Comparison of ENCODE assay signal across 9 cellular contexts in genomic region chr11:48018561-48019229, GRCh38. TPM values are rescaled to one million over a fixed set of nuclear protein-coding genes. Genes with fewer than 3 reads are reported as not detected.
DNase-seq lines count a peak whose midpoint lies in the region; ATAC-seq and TF ChIP-seq lines count a peak whose summit lies in the region.
"Had no signal": no experiment of that assay in that cellular context is flagged by ENCODE, and none has a peak within 500 bp of the region (broad histone marks: within the 10 kb centered on the region; RNA-seq: fewer than 3 reads in every experiment).

No MANE protein-coding gene starts in this region.

- peaks cover 71% of the 10 kb centered on the region for H3K4me1 Mint-ChIP-seq in CD8-positive, alpha-beta T cell (ENCODE audit: low read depth)
- H3K4me1 Mint-ChIP-seq in brain, result peaks cover 73% of the 10 kb centered on the region
- peaks cover 71 to 76% of the 10 kb centered on the region in 2 donors for H3K4me1 Mint-ChIP-seq in natural killer cell treated with Interleukin-12 subunit alpha and Interleukin-12 subunit beta and Interleukin-15 and Interleukin-18, amount 100 ng/mL, for 72 hours (ENCODE audit: low read depth in 2 of 2)

- peaks cover 7% of the 10 kb centered on the region; the same call in 1 of the 2 replicates for H4K20me1 ChIP-seq in Karpas-422 (ENCODE audit: insufficient read depth, low read depth, low read length)

- H3K27ac ChIP-seq in CD8-positive, alpha-beta T cell (ENCODE audit: low read depth, low read length), result no peak overlapping the region
- H3K27ac ChIP-seq in Karpas-422 (ENCODE audit: low read length), result peak overlapping the region; percentile 99

- peaks cover 75% of the 10 kb centered on the region for H3K79me2 ChIP-seq in Karpas-422 (ENCODE audit: low read length)

- H3K9me2 ChIP-seq in Karpas-422 (replicated peaks; ENCODE audit: insufficient read depth, low read length), result no peaks in the 10 kb centered on the region

- DNase-seq in CD8-positive, alpha-beta T cell, result no peak
- DNase-seq in Karpas-422 (peak; percentile 87), LoVo (ENCODE audit: low spot score) (no peak), NCI-H1694 treated with DMSO at 0.1 percent for 48 hours (lab: John Stamatoyannopoulos, UW) (no peak)
- DNase-seq in natural killer cell treated with Interleukin-12 subunit alpha and Interleukin-12 subunit beta and Interleukin-15 and Interleukin-18, amount 100 ng/mL, for 72 hours (ENCODE audit: low spot score), result no peak
- DNase-seq: NCI-H226 had no signal

- POLR2A ChIA-PET in CD8-positive, alpha-beta T cell (lab: Charles Lee), result interaction anchor here (0.6 to 1.6 kb wide), 8 partner anchors 9 to 38 kb away, joined by 3 to 6 read pairs (median 4); no protein-coding TSS in a partner anchor

- H3K27ac Mint-ChIP-seq in CD8-positive, alpha-beta T cell, result peak overlapping the region; percentile 80
- peak overlapping the region; percentile 91 to 99 (median 94) for H3K27ac Mint-ChIP-seq in brain
- peak overlapping the region; percentile 100 for H3K27ac Mint-ChIP-seq in natural killer cell treated with Interleukin-12 subunit alpha and Interleukin-12 subunit beta and Interleukin-15 and Interleukin-18, amount 100 ng/mL, for 72 hours

- no peaks in the 10 kb centered on the region for H3K9me3 ChIP-seq in CD8-positive, alpha-beta T cell (ENCODE audit: low read length)
- no peaks in the 10 kb centered on the region for H3K9me3 ChIP-seq in Karpas-422 (ENCODE audit: low read length)

- H3K4me1 ChIP-seq in CD8-positive, alpha-beta T cell (ENCODE audit: insufficient read depth, low read length), result peaks cover 65% of the 10 kb centered on the region
- peaks cover 99% of the 10 kb centered on the region for H3K4me1 ChIP-seq in Karpas-422 (ENCODE audit: low read length)

- H3K4me3 ChIP-seq in CD8-positive, alpha-beta T cell (ENCODE audit: low read depth, low read length), result no peak overlapping the region
- peak overlapping the region; percentile 62 for H3K4me3 ChIP-seq in Karpas-422 (ENCODE audit: low read length)

- H3K4me2 ChIP-seq in Karpas-422 (ENCODE audit: low read depth, low read length, poor library complexity, severe bottlenecking), result peak overlapping the region; percentile 75

- peak overlapping the region; percentile 32 for H3K4me3 Mint-ChIP-seq in CD8-positive, alpha-beta T cell
- peak overlapping the region; percentile 47 to 77 (median 74) for H3K4me3 Mint-ChIP-seq in brain
- peak overlapping the region; percentile 75 for H3K4me3 Mint-ChIP-seq in natural killer cell treated with Interleukin-12 subunit alpha and Interleukin-12 subunit beta and Interleukin-15 and Interleukin-18, amount 100 ng/mL, for 72 hours

- H3K36me3 ChIP-seq in CD8-positive, alpha-beta T cell (ENCODE audit: insufficient read depth, low read length), result no peaks in the 10 kb centered on the region
- H3K36me3 ChIP-seq in Karpas-422 (ENCODE audit: insufficient read depth, low read length), result 0 out of 2 replicates have a peak, but pooled peaks cover 2% of the 10 kb centered on the region

- peak overlapping the region; percentile 71 for H3K9ac ChIP-seq in Karpas-422 (ENCODE audit: low read length)

- no peaks in the 10 kb centered on the region for H3K27me3 ChIP-seq in CD8-positive, alpha-beta T cell (ENCODE audit: insufficient read depth, low read length)
- no peaks in the 10 kb centered on the region for H3K27me3 ChIP-seq in Karpas-422 (ENCODE audit: low read length)

- CTCF ChIA-PET in CD8-positive, alpha-beta T cell (lab: Charles Lee), result interaction anchor here (1.1 to 2.3 kb wide), 5 partner anchors 9 to 84 kb away, joined by 3 to 12 read pairs (median 6); no protein-coding TSS in a partner anchor

- TF ChIP-seq CTCF in CD8-positive, alpha-beta T cell (IDR thresholded peaks at IDR 0.05), result no peak
- TF ChIP-seq CTCF in brain (conservative IDR thresholded peaks at IDR 0.05), result no peak

- no peaks in the 10 kb centered on the region for H3K9me3 Mint-ChIP-seq in CD8-positive, alpha-beta T cell
- H3K9me3 Mint-ChIP-seq in brain, result no peaks in the 10 kb centered on the region
- no peaks in the 10 kb centered on the region for H3K9me3 Mint-ChIP-seq in natural killer cell treated with Interleukin-12 subunit alpha and Interleukin-12 subunit beta and Interleukin-15 and Interleukin-18, amount 100 ng/mL, for 72 hours

- no peaks in the 10 kb centered on the region for H3K27me3 Mint-ChIP-seq in CD8-positive, alpha-beta T cell (ENCODE audit: low read depth)
- no peaks in the 10 kb centered on the region for H3K27me3 Mint-ChIP-seq in brain
- no peaks in the 10 kb centered on the region for H3K27me3 Mint-ChIP-seq in natural killer cell treated with Interleukin-12 subunit alpha and Interleukin-12 subunit beta and Interleukin-15 and Interleukin-18, amount 100 ng/mL, for 72 hours

- no peak for ATAC-seq in CD8-positive, alpha-beta T cell
- ATAC-seq in natural killer cell treated with Interleukin-12 subunit alpha and Interleukin-12 subunit beta and Interleukin-15 and Interleukin-18, amount 100 ng/mL, for 72 hours, result no peak
- ATAC-seq in GM18870 (IDR thresholded peaks at IDR 0.05; ENCODE audit: unreplicated experiment) (no peak), GM21529 (IDR thresholded peaks at IDR 0.05; ENCODE audit: unreplicated experiment) (no peak)

- H3K36me3 Mint-ChIP-seq in CD8-positive, alpha-beta T cell, result no peaks in the 10 kb centered on the region
- H3K36me3 Mint-ChIP-seq in brain, result no peaks in the 10 kb centered on the region
- peaks cover 6% of the 10 kb centered on the region for H3K36me3 Mint-ChIP-seq in natural killer cell treated with Interleukin-12 subunit alpha and Interleukin-12 subunit beta and Interleukin-15 and Interleukin-18, amount 100 ng/mL, for 72 hours

- intact Hi-C loops in CD8-positive, alpha-beta T cell (cut with DNase I, micrococcal nuclease), result loop anchor here (5.0 kb wide), 3 partner anchors 36 to 86 kb away; partner anchors contain the start of gene PTPRJ (in 2 of the 2)

- no peak overlapping the region for H2AFZ ChIP-seq in Karpas-422 (ENCODE audit: low read length)

RNA-seq across cellular contexts. Expression of gene PTPRJ, which starts 38.3 kb away (rescaled TPM):
- total RNA-seq in CD8-positive, alpha-beta T cell, result 10 to 100 TPM; 26.9 to 31.4 TPM
- total RNA-seq in Karpas-422 (2014; rRNA removed; shearing (Covaris generic); ENCODE audit: low replicate concordance), result 90.3 and 132 TPM in 2 replicates
- 8.5 TPM for polyA plus RNA-seq in brain (ENCODE audit: insufficient read depth, low read depth, low replicate concordance)
- 10 to 100 TPM; 60.7 to 83.3 TPM for total RNA-seq in natural killer cell treated with Interleukin-12 subunit alpha and Interleukin-12 subunit beta and Interleukin-15 and Interleukin-18, amount 100 ng/mL, for 72 hours
